Comparison of ENCODE assay signal across 17 cellular contexts in genomic region chr9:102700936-102701335, GRCh38.
DNase-seq lines count a peak whose midpoint lies in the region; ATAC-seq, FAIRE-seq and TF ChIP-seq lines count a peak whose summit lies in the region.
"Had no signal": no experiment of that assay in that cellular context is flagged by ENCODE, and none has a peak within 500 bp of the region (broad histone marks: within the 10 kb centered on the region; RNA-seq: fewer than 3 reads in every experiment).

No MANE protein-coding gene starts in this region.

- no peaks in the 10 kb centered on the region for H3K4me1 Mint-ChIP-seq in Calu3 (ENCODE audit: low read depth, unreplicated experiment)
- H3K4me1 Mint-ChIP-seq: CD8-positive, alpha-beta memory T cell; T-helper 17 cell had no signal

- CTCF ChIA-PET in Calu3 (lab: Charles Lee), result no interaction called here

- H3K4me3 Mint-ChIP-seq in Calu3 (ENCODE audit: low read depth, unreplicated experiment), result no peak overlapping the region
- H3K4me3 Mint-ChIP-seq: CD8-positive, alpha-beta memory T cell; T-helper 17 cell had no signal

- peak; percentile 83 for FAIRE-seq in H54 (lab: Jason Lieb, UNC)
- FAIRE-seq: GM12878 had no signal

- DNase-seq in Calu3 (peak; percentile 1), H54 (ENCODE audit: insufficient read length, low spot score) (no peak), NCI-H146 (lab: John Stamatoyannopoulos, UW) (peak; percentile 48), SW480 (ENCODE audit: low spot score) (peak; percentile 10), D341Med (ENCODE audit: low spot score) (no peak), NCI-H1048 (lab: John Stamatoyannopoulos, UW) (no peak)
- DNase-seq: CD8-positive, alpha-beta memory T cell; GOT3; Karpas-422; NCI-H187; NCI-H524; SHP77; T-helper 17 cell had no signal

- intact Hi-C loops in Calu3 (cut with micrococcal nuclease; ENCODE audit: unreplicated experiment), result no loop called here

- ATAC-seq in GM21619 (IDR thresholded peaks at IDR 0.05; ENCODE audit: unreplicated experiment) (no peak), GM18907 (IDR thresholded peaks at IDR 0.05; ENCODE audit: unreplicated experiment) (no peak)
- ATAC-seq: GM12878, Panc1, T-helper 17 cell had no signal

- H3K36me3 Mint-ChIP-seq in Calu3 (ENCODE audit: insufficient read depth, unreplicated experiment), result no peaks in the 10 kb centered on the region
- H3K36me3 Mint-ChIP-seq: CD8-positive, alpha-beta memory T cell had no signal

- no peaks in the 10 kb centered on the region for H3K9me3 Mint-ChIP-seq in Calu3 (ENCODE audit: low read depth, unreplicated experiment)

- TF ChIP-seq CTCF in Calu3 (IDR thresholded peaks at IDR 0.05; ENCODE audit: unreplicated experiment), result no peak

- TF ChIP-seq POLR2A in H54 (IDR thresholded peaks at IDR 0.05; ENCODE audit: low read depth, low read length), result no peak

- BruUV-seq in Calu3 (replicated peaks; lab: Mats Ljungman, UMichigan), result no TSS peak

- H3K27me3 Mint-ChIP-seq in Calu3 (ENCODE audit: unreplicated experiment), result no peaks in the 10 kb centered on the region
- H3K27me3 Mint-ChIP-seq: CD8-positive, alpha-beta memory T cell; T-helper 17 cell had no signal

- no peak overlapping the region for H3K27ac Mint-ChIP-seq in Calu3 (ENCODE audit: unreplicated experiment)
- H3K27ac Mint-ChIP-seq: CD8-positive, alpha-beta memory T cell; T-helper 17 cell had no signal

Comparison
In these comparisons a context has a peak if more than half of its experiments do, and no peak if none do; other contexts are left out.
1. DNase-seq: peak in Calu3 (single experiment), NCI-H146 (single experiment) and SW480 (single experiment); none in H54 (single experiment), D341Med (single experiment) and NCI-H1048 (single experiment).